11 cellular contexts compared by ENCODE assay signal in genomic region chr17:82315703-82316358, GRCh38. TPM values are rescaled to one million over a fixed set of nuclear protein-coding genes. Genes with fewer than 3 reads are reported as not detected.
DNase-seq lines count a peak whose midpoint lies in the region; ATAC-seq and TF ChIP-seq lines count a peak whose summit lies in the region.
"Had no signal": no experiment of that assay in that cellular context is flagged by ENCODE, and none has a peak within 500 bp of the region (broad histone marks: within the 10 kb centered on the region; RNA-seq: fewer than 3 reads in every experiment).

No MANE protein-coding gene starts in this region.

- no peak for TF ChIP-seq POLR2A in GM18505 (IDR thresholded peaks at IDR 0.05; ENCODE audit: borderline replicate concordance, extremely low read depth, insufficient read depth, insufficient read length)

- ATAC-seq in omental fat pad (ENCODE audit: low FRiP score) (peak; percentile 13), HG03520 (IDR thresholded peaks at IDR 0.05; ENCODE audit: unreplicated experiment) (no peak), GM18505 (IDR thresholded peaks at IDR 0.05; ENCODE audit: unreplicated experiment) (no peak)

- TF ChIP-seq CTCF in omental fat pad (IDR thresholded peaks at IDR 0.05): no peak

- peak; percentile 17 for DNase-seq in GDM1 (lab: John Stamatoyannopoulos, UW)
- DNase-seq in T-helper 22 cell (ENCODE audit: low read depth): peak; percentile 41
- DNase-seq in effector CD8-positive, alpha-beta T cell (lab: John Stamatoyannopoulos, UW): peak; percentile 36
- DNase-seq in omental fat pad (ENCODE audit: low spot score): no peak
- no peak for DNase-seq in NCI-H1092 treated with DMSO at 0.1 percent for 48 hours (lab: John Stamatoyannopoulos, UW)
- DNase-seq in cortex of kidney (lab: John Stamatoyannopoulos, UW): no peak

RNA-seq across cellular contexts. Expression of gene CD7, which starts 1.6 kb away (rescaled TPM):
- 1 to 10 TPM; 1.6 to 8.4 (median 4.2) TPM for total RNA-seq in omental fat pad
- total RNA-seq: glomerular endothelial cell, RPMI7951 had no signal

RNA-seq across cellular contexts. Expression of gene SECTM1, which starts 17.7 kb away (rescaled TPM):
- 10 to 100 TPM; 19.8 to 35.5 (median 30.7) TPM for total RNA-seq in omental fat pad

RNA-seq across cellular contexts. Expression of gene CSNK1D, which starts 42.3 kb away (rescaled TPM):
- total RNA-seq in omental fat pad: 100 to 1,000 TPM in 2 of 4 donors, 10 to 100 TPM in 2; 54.7 to 117 (median 98.4) TPM

RNA-seq across cellular contexts. Expression of gene TEX19, which starts 43.2 kb away (rescaled TPM):
- not detected for total RNA-seq in omental fat pad
- total RNA-seq: glomerular endothelial cell, urinary bladder had no signal

RNA-seq across cellular contexts. Expression of gene UTS2R, which starts 55.7 kb away (rescaled TPM):
- not detected for total RNA-seq in omental fat pad
- total RNA-seq: glomerular endothelial cell, RPMI7951, urinary bladder had no signal

Comparison
In these comparisons a context has a peak if more than half of its experiments do, and no peak if none do; other contexts are left out.
1. DNase-seq: peak in GDM1 (single experiment), T-helper 22 cell (single experiment) and effector CD8-positive, alpha-beta T cell (single experiment); none in omental fat pad (single experiment), NCI-H1092 treated with DMSO at 0.1 percent for 48 hours (single experiment) and cortex of kidney (single experiment).